ENCODE assay signal across 28 cellular contexts in genomic region chr1:175906370-175906769, GRCh38.
"Had no signal": no experiment of that assay in that cellular context is flagged by ENCODE, and none has a peak within 500 bp of the region (broad histone marks: within the 10 kb centered on the region; RNA-seq: fewer than 3 reads in every experiment).

No MANE protein-coding gene starts in this region.

- H3K27ac ChIP-seq: ascending aorta, SK-N-MC, WERI-Rb-1 had no signal

- H3K4me3 ChIP-seq: ascending aorta, K562, SK-N-MC had no signal

- ATAC-seq: activated CD4-positive, alpha-beta T cell treated with anti-CD3 and anti-CD28 coated beads for 36 hours; activated naive CD4-positive, alpha-beta T cell treated with anti-CD3 and anti-CD28 coated beads, Interleukin-2, amount 50 U/mL, for 72 hours; activated naive CD8-positive, alpha-beta T cell treated with anti-CD3 and anti-CD28 coated beads, Interleukin-2, amount 50 U/mL, for 24 hours; K562; Panc1; Right ventricle myocardium inferior; T-cell had no signal

- DNase-seq: activated CD4-positive, alpha-beta memory T cell treated with anti-CD3 and anti-CD28 coated beads, Interleukin-2, amount 10 ng/mL, durations not matched to agents 7 days and 5 days; activated CD4-positive, alpha-beta T cell treated with anti-CD3 and anti-CD28 coated beads for 36 hours; activated CD4-positive, alpha-beta T cell treated with anti-CD3 and anti-CD28 coated beads, Interleukin-2, amount 50 U/mL, for 1 hour; activated CD8-positive, alpha-beta memory T cell treated with anti-CD3 and anti-CD28 coated beads, Interleukin-2, amount 50 U/mL, for 48 hours; activated effector memory CD4-positive, alpha-beta T cell treated with Interleukin-2 at 50 U/mL for 16 hours; activated naive CD4-positive, alpha-beta T cell; activated naive CD8-positive, alpha-beta T cell treated with anti-CD3 and anti-CD28 coated beads, Interleukin-2, amount 50 U/mL, for 24 hours; activated T-cell treated with anti-CD3 and anti-CD28 coated beads, Interleukin-2, amount 50 U/mL, for 24 hours; amniotic stem cell; Kasumi-1; NCI-H1048; NCI-H1930; NCI-H345; NCI-H510A; NCI-H526 treated with DMSO at 0.1 percent for 48 hours; NK-92 treated with Interleukin-12 subunit alpha and Interleukin-12 subunit beta, amount 100 ng/mL, for 24 hours; OCI-M1; RPMI8226; T-cell; T-helper 2 cell; T1000; WERI-Rb-1 had no signal
